Comparison of ENCODE assay signal across 17 cellular contexts in genomic region chr10:114500643-114501042, GRCh38.
DNase-seq lines count a peak whose midpoint lies in the region; ATAC-seq and TF ChIP-seq lines count a peak whose summit lies in the region.
"Had no signal": no experiment of that assay in that cellular context is flagged by ENCODE, and none has a peak within 500 bp of the region (broad histone marks: within the 10 kb centered on the region; RNA-seq: fewer than 3 reads in every experiment).

No MANE protein-coding gene starts in this region.

- no peaks in the 10 kb centered on the region for H3K27me3 Mint-ChIP-seq in activated CD8-positive, alpha-beta memory T cell treated with anti-CD3 and anti-CD28 coated beads, Interleukin-2, amount 10 ng/mL, durations not matched to agents 7 days and 5 days
- H3K27me3 Mint-ChIP-seq in stimulated activated memory B cell treated with anti-CD40 and anti-IgM and Interleukin-4, amounts not matched to agents 10 μg/mL and 1 μg/mL and 100 μg/mL, for 72 hours = no peaks in the 10 kb centered on the region

- CTCF ChIA-PET in activated CD8-positive, alpha-beta memory T cell treated with anti-CD3 and anti-CD28 coated beads, Interleukin-2, amount 10 ng/mL, durations not matched to agents 7 days and 5 days (lab: Charles Lee) = interaction anchor here (0.8 to 3.4 kb wide), 2 partner anchors 18 to 29 kb away, joined by 3 to 12 read pairs; no protein-coding TSS in a partner anchor

- H3K36me3 ChIP-seq in RWPE2 (ENCODE audit: low read depth) = no peaks in the 10 kb centered on the region
- H3K36me3 ChIP-seq: HAP-1, upper lobe of right lung had no signal

- no peaks in the 10 kb centered on the region for H3K9me3 ChIP-seq in RWPE2 (ENCODE audit: severe bottlenecking)
- H3K9me3 ChIP-seq: HAP-1, SK-N-SH, upper lobe of right lung had no signal

- no peak for ATAC-seq in activated CD8-positive, alpha-beta memory T cell treated with anti-CD3 and anti-CD28 coated beads, Interleukin-2, amount 10 ng/mL, durations not matched to agents 7 days and 5 days
- ATAC-seq in RWPE2 (ENCODE audit: low read depth) (no peak), HG02970 (IDR thresholded peaks at IDR 0.05; ENCODE audit: low FRiP score, unreplicated experiment) (no peak)
- no peak for ATAC-seq in stimulated activated memory B cell treated with anti-CD40 and anti-IgM and Interleukin-4, amounts not matched to agents 10 μg/mL and 1 μg/mL and 100 μg/mL, for 72 hours
- ATAC-seq: GM12878 had no signal

- peaks cover 19% of the 10 kb centered on the region for H3K4me1 ChIP-seq in RWPE2 (ENCODE audit: insufficient read depth, poor library complexity, severe bottlenecking)

- H3K9me3 Mint-ChIP-seq in activated CD8-positive, alpha-beta memory T cell treated with anti-CD3 and anti-CD28 coated beads, Interleukin-2, amount 10 ng/mL, durations not matched to agents 7 days and 5 days (ENCODE audit: low read depth) = no peaks in the 10 kb centered on the region
- H3K9me3 Mint-ChIP-seq in stimulated activated memory B cell treated with anti-CD40 and anti-IgM and Interleukin-4, amounts not matched to agents 10 μg/mL and 1 μg/mL and 100 μg/mL, for 72 hours = no peaks in the 10 kb centered on the region

- peaks cover 20% of the 10 kb centered on the region for H3K36me3 Mint-ChIP-seq in activated CD8-positive, alpha-beta memory T cell treated with anti-CD3 and anti-CD28 coated beads, Interleukin-2, amount 10 ng/mL, durations not matched to agents 7 days and 5 days
- peaks cover 8% of the 10 kb centered on the region for H3K36me3 Mint-ChIP-seq in stimulated activated memory B cell treated with anti-CD40 and anti-IgM and Interleukin-4, amounts not matched to agents 10 μg/mL and 1 μg/mL and 100 μg/mL, for 72 hours

- no peak overlapping the region for H3K4me3 Mint-ChIP-seq in activated CD8-positive, alpha-beta memory T cell treated with anti-CD3 and anti-CD28 coated beads, Interleukin-2, amount 10 ng/mL, durations not matched to agents 7 days and 5 days
- no peak overlapping the region for H3K4me3 Mint-ChIP-seq in stimulated activated memory B cell treated with anti-CD40 and anti-IgM and Interleukin-4, amounts not matched to agents 10 μg/mL and 1 μg/mL and 100 μg/mL, for 72 hours

- H3K4me3 ChIP-seq in RWPE2 (ENCODE audit: severe bottlenecking) (no peak overlapping the region), epithelial cell of esophagus (ENCODE audit: low read length) (no peak overlapping the region)
- H3K4me3 ChIP-seq: GM12878, HAP-1, upper lobe of right lung had no signal

- H3K27me3 ChIP-seq in RWPE2 (ENCODE audit: insufficient read depth, poor library complexity, severe bottlenecking) = no peaks in the 10 kb centered on the region
- H3K27me3 ChIP-seq: upper lobe of right lung had no signal

- H3K4me1 Mint-ChIP-seq in activated CD8-positive, alpha-beta memory T cell treated with anti-CD3 and anti-CD28 coated beads, Interleukin-2, amount 10 ng/mL, durations not matched to agents 7 days and 5 days = peaks cover 61% of the 10 kb centered on the region
- H3K4me1 Mint-ChIP-seq in stimulated activated memory B cell treated with anti-CD40 and anti-IgM and Interleukin-4, amounts not matched to agents 10 μg/mL and 1 μg/mL and 100 μg/mL, for 72 hours = peaks cover 82% of the 10 kb centered on the region

- peak overlapping the region; percentile 74 for H3K27ac ChIP-seq in RWPE2 (ENCODE audit: poor library complexity, severe bottlenecking)
- H3K27ac ChIP-seq: upper lobe of right lung had no signal

- no peak for DNase-seq in activated CD8-positive, alpha-beta memory T cell treated with anti-CD3 and anti-CD28 coated beads, Interleukin-2, amount 10 ng/mL, durations not matched to agents 7 days and 5 days
- no peak for DNase-seq in activated CD8-positive, alpha-beta memory T cell treated with anti-CD3 and anti-CD28 coated beads for 24 hours
- no peak for DNase-seq in RWPE2 (ENCODE audit: low spot score)
- peak; percentile 23 for DNase-seq in epithelial cell of esophagus (ENCODE audit: low read depth)
- DNase-seq in D341Med (ENCODE audit: low spot score) = no peak
- no peak for DNase-seq in NCI-H1092 treated with DMSO at 0.1 percent for 48 hours (lab: John Stamatoyannopoulos, UW)
- DNase-seq: activated CD8-positive, alpha-beta memory T cell treated with anti-CD3 and anti-CD28 coated beads, Interleukin-2, amount 50 U/mL, for 4 hours; erythroblast; mesenchymal stem cell; NCI-H187 treated with DMSO at 0.1 percent for 48 hours; right cardiac atrium; SK-N-SH; upper lobe of right lung had no signal

- H3K27ac Mint-ChIP-seq in activated CD8-positive, alpha-beta memory T cell treated with anti-CD3 and anti-CD28 coated beads, Interleukin-2, amount 10 ng/mL, durations not matched to agents 7 days and 5 days = peak overlapping the region; percentile 76
- peak overlapping the region; percentile 98 for H3K27ac Mint-ChIP-seq in stimulated activated memory B cell treated with anti-CD40 and anti-IgM and Interleukin-4, amounts not matched to agents 10 μg/mL and 1 μg/mL and 100 μg/mL, for 72 hours

- TF ChIP-seq CTCF in RWPE2 (IDR thresholded peaks at IDR 0.05; ENCODE audit: poor library complexity, severe bottlenecking) (no peak), epithelial cell of esophagus (IDR thresholded peaks at IDR 0.05; ENCODE audit: insufficient read depth, low read depth, low read length, missing control alignments) (no peak)
